ENCODE assay signal across 21 cellular contexts in the genomic region with DNA sequence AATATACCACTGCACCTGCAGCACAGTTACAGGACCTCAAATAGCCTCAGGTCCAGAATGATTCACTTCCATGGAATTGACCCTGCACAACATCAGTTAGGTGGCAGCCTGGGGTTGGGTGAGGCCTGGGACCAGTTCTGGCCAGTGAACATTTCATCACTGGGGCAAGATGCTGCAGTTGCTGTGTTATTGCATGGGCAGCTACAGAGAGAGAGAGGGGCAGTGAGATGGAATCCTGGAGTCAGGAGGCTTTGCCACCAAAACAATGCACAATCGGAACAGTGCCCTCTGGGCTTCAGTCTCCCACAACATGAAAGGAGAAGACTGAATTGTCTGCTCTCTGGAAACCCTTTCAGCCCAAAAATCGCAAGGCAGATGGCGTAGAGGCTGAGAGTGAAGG. TPM values are rescaled to one million over a fixed set of nuclear protein-coding genes. Genes with fewer than 3 reads are reported as not detected.
DNase-seq lines count a peak whose midpoint lies in the region; ATAC-seq and TF ChIP-seq lines count a peak whose summit lies in the region.
"Had no signal": no experiment of that assay in that cellular context is flagged by ENCODE, and none has a peak within 500 bp of the region (broad histone marks: within the 10 kb centered on the region; RNA-seq: fewer than 3 reads in every experiment).

No MANE protein-coding gene starts in this region.

- H4K8ac ChIP-seq in H9 (replicated peaks; ENCODE audit: insufficient read length, low read depth, low read length), result no peak overlapping the region

- TF ChIP-seq RAD21 in SK-N-SH (IDR thresholded peaks at IDR 0.05; ENCODE audit: low read length), result no peak

- WGBS in SK-N-SH (ENCODE audit: low lambda C conversion rate), result 90% methylated on average over 3 of the region's 3 CpGs
- WGBS in H9 (ENCODE audit: extremely low coverage, insufficient read length, low lambda C conversion rate), result no CpG with 5 or more reads among the region's 3 CpGs

- H3K4me1 ChIP-seq in GM23338 (ENCODE audit: insufficient read depth) (no peaks in the 10 kb centered on the region), SK-N-SH (ENCODE audit: control insufficient read depth in 1 of 2, insufficient read depth in 2 of 2, low read depth in 1 of 2, low read length in 1 of 2) (peaks cover 0 to 2% of the 10 kb centered on the region in 2 experiments; a peak in 2 of 4 replicates), H9 (ENCODE audit: insufficient read depth, low read length) (no peaks in the 10 kb centered on the region)
- H3K4me1 ChIP-seq: BLaER1 treated with 17β-estradiol and CSF1 and Interleukin-3, amounts not matched to agents 10 nM and 100 nM; colonic mucosa; right atrium auricular region had no signal

- no peak overlapping the region for H2BK15ac ChIP-seq in H9 (ENCODE audit: low read depth, low read length)

- no peak overlapping the region for H2BK20ac ChIP-seq in H9 (ENCODE audit: low read depth, low read length, poor library complexity, severe bottlenecking)

- peaks cover 2% of the 10 kb centered on the region for H3K27me3 Mint-ChIP-seq in GM23338 (ENCODE audit: insufficient read depth, low read depth, poor library complexity)
- no peaks in the 10 kb centered on the region for H3K27me3 Mint-ChIP-seq in H9 (ENCODE audit: low read depth)
- H3K27me3 Mint-ChIP-seq: activated B cell treated with CpG ODN at 0.5 μM for 24 hours had no signal

- DNase-seq in GM23338 (ENCODE audit: low spot score) (no peak), SK-N-SH (no peak), foreskin melanocyte (peak; percentile 66), renal cortical epithelial cell (ENCODE audit: low read depth) (peak; percentile 96), H9 (no peak), NCI-H526 treated with DMSO at 0.1 percent for 48 hours (lab: John Stamatoyannopoulos, UW) (no peak), NCI-H1436 (lab: John Stamatoyannopoulos, UW) (no peak)
- DNase-seq: activated B cell treated with CpG ODN at 0.5 μM for 24 hours; activated effector memory CD4-positive, alpha-beta T cell treated with anti-CD3 and anti-CD28 coated beads, Interleukin-2, amount 50 U/mL, for 16 hours; aorta; colonic mucosa; DMS53; KG1; NCI-H1417 treated with DMSO at 0.1 percent for 48 hours; OCI-M1; stimulated activated CD4-positive, alpha-beta T cell treated with anti-CD3 and anti-CD28 coated beads, Interleukin-4, amount 100 ng/mL, for 24 hours; T-helper 1 cell had no signal

- CTCF ChIA-PET in SK-N-SH (lab: Yijun Ruan, JAX), result interaction anchor here (0.6 to 9.5 kb wide), 8 partner anchors 14 to 768 kb away, joined by 3 to 72 read pairs (median 5); no protein-coding TSS in a partner anchor

- H2BK5ac ChIP-seq in H9 (ENCODE audit: insufficient read length, low read length), result no peak overlapping the region

- no peak overlapping the region for H4K91ac ChIP-seq in H9 (ENCODE audit: insufficient read length, low read depth, low read length)

- no peak overlapping the region for H3K56ac ChIP-seq in H9 (ENCODE audit: insufficient read length, low read depth, low read length)

- H3K4ac ChIP-seq in H9 (ENCODE audit: low read depth, low read length), result no peak overlapping the region

- no peaks in the 10 kb centered on the region for H3K79me1 ChIP-seq in H9 (ENCODE audit: insufficient read depth, low read depth, low read length, poor library complexity, severe bottlenecking)

- H3K9ac ChIP-seq in SK-N-SH, result no peak overlapping the region
- no peak overlapping the region for H3K9ac ChIP-seq in H9 (ENCODE audit: extremely low read depth, insufficient read length, low read length)
- H3K9ac ChIP-seq: BLaER1 treated with 17β-estradiol and CSF1 and Interleukin-3, amounts not matched to agents 10 nM and 100 nM had no signal

- no peak overlapping the region for H3T11ph ChIP-seq in H9 (ENCODE audit: low read length)

- no peaks in the 10 kb centered on the region for H3K9me3 Mint-ChIP-seq in GM23338
- H3K9me3 Mint-ChIP-seq in H9, result no peaks in the 10 kb centered on the region
- H3K9me3 Mint-ChIP-seq: activated B cell treated with CpG ODN at 0.5 μM for 24 hours, nephron had no signal

- H3K4me3 Mint-ChIP-seq in GM23338, result no peak overlapping the region
- H3K4me3 Mint-ChIP-seq in H9, result no peak overlapping the region
- H3K4me3 Mint-ChIP-seq: activated B cell treated with CpG ODN at 0.5 μM for 24 hours, nephron had no signal

- no peak overlapping the region for H2AK5ac ChIP-seq in H9 (ENCODE audit: insufficient read length, low read length)

- H2BK120ac ChIP-seq in H9 (ENCODE audit: low read depth, low read length, poor library complexity, severe bottlenecking), result no peak overlapping the region

- no peaks in the 10 kb centered on the region for H3K36me3 ChIP-seq in GM23338 (ENCODE audit: insufficient read depth)
- H3K36me3 ChIP-seq in SK-N-SH (replicated peaks in 1 of 2; ENCODE audit: control insufficient read depth in 1 of 2, insufficient read depth in 2 of 2, low read length in 1 of 2), result no peaks in the 10 kb centered on the region
- H3K36me3 ChIP-seq: BLaER1 treated with 17β-estradiol and CSF1 and Interleukin-3, amounts not matched to agents 10 nM and 100 nM; colonic mucosa; right atrium auricular region had no signal

- H3K4me2 ChIP-seq in GM23338 (no peak overlapping the region), SK-N-SH (no peak overlapping the region), H9 (ENCODE audit: insufficient read depth, insufficient read length, low read length) (no peak overlapping the region)
- H3K4me2 ChIP-seq: BLaER1 treated with 17β-estradiol and CSF1 and Interleukin-3, amounts not matched to agents 10 nM and 100 nM had no signal

- H2BK12ac ChIP-seq in H9 (ENCODE audit: insufficient read length, low read depth, low read length), result no peak overlapping the region

- H3K79me2 ChIP-seq in GM23338 (replicated peaks; ENCODE audit: insufficient read depth) (no peaks in the 10 kb centered on the region), SK-N-SH (ENCODE audit: insufficient read depth) (no peaks in the 10 kb centered on the region; the same call in 1 of the 2 replicates), H9 (ENCODE audit: insufficient read depth, low read length) (no peaks in the 10 kb centered on the region)

- no peak overlapping the region for H3K27ac ChIP-seq in GM23338 (ENCODE audit: low read depth)
- no peak overlapping the region for H3K27ac ChIP-seq in SK-N-SH (ENCODE audit: low read depth in 2 of 2, low read length in 1 of 2)
- no peak overlapping the region for H3K27ac ChIP-seq in H9 (ENCODE audit: insufficient read length, low read depth, low read length)
- H3K27ac ChIP-seq: BLaER1 treated with 17β-estradiol and CSF1 and Interleukin-3, amounts not matched to agents 10 nM and 100 nM; colonic mucosa; right atrium auricular region had no signal

- H3K23me2 ChIP-seq in H9 (ENCODE audit: insufficient read length, low read depth, low read length, poor library complexity, severe bottlenecking), result no peaks in the 10 kb centered on the region

- no peaks in the 10 kb centered on the region for H3K36me3 Mint-ChIP-seq in GM23338 (ENCODE audit: low read depth)
- H3K36me3 Mint-ChIP-seq in H9 (ENCODE audit: insufficient read depth in 1 of 3, low read depth in 3 of 3), result no peaks in the 10 kb centered on the region

- POLR2A ChIA-PET in SK-N-SH (lab: Yijun Ruan, JAX), result no interaction called here

- no peaks in the 10 kb centered on the region for H3F3A ChIP-seq in GM23338 (replicated peaks; ENCODE audit: low read depth)
- H3F3A ChIP-seq in SK-N-SH (replicated peaks; ENCODE audit: insufficient read depth), result peaks cover 8% of the 10 kb centered on the region

- H3K27ac Mint-ChIP-seq in GM23338 (no peak overlapping the region), H9 (peak overlapping the region in 1 of 3 experiments; percentile 25; a peak in 1 of 7 replicates)
- H3K27ac Mint-ChIP-seq: activated B cell treated with CpG ODN at 0.5 μM for 24 hours, nephron had no signal

- H3K23ac ChIP-seq in H9 (ENCODE audit: insufficient read length, low read depth, low read length), result no peak overlapping the region

- H3K4me3 ChIP-seq in GM23338 (no peak overlapping the region), SK-N-SH (ENCODE audit: low read depth in 2 of 2, low read length in 1 of 2) (no peak overlapping the region)
- H3K4me3 ChIP-seq: BLaER1 treated with 17β-estradiol and CSF1 and Interleukin-3, amounts not matched to agents 10 nM and 100 nM; colonic mucosa; right atrium auricular region had no signal

- no peaks in the 10 kb centered on the region for H4K20me1 ChIP-seq in GM23338 (replicated peaks; ENCODE audit: insufficient read depth)
- H4K20me1 ChIP-seq in SK-N-SH (ENCODE audit: insufficient read depth), result no peaks in the 10 kb centered on the region
- H4K20me1 ChIP-seq in H9 (ENCODE audit: control insufficient read depth, insufficient read depth, insufficient read length), result no peaks in the 10 kb centered on the region
- H4K20me1 ChIP-seq: BLaER1 treated with 17β-estradiol and CSF1 and Interleukin-3, amounts not matched to agents 10 nM and 100 nM had no signal

- H3K27me3 ChIP-seq in GM23338 (ENCODE audit: insufficient read depth), result no peaks in the 10 kb centered on the region
- no peaks in the 10 kb centered on the region for H3K27me3 ChIP-seq in SK-N-SH (ENCODE audit: insufficient read depth)
- H3K27me3 ChIP-seq in H9 (ENCODE audit: insufficient read depth, low read length), result no peaks in the 10 kb centered on the region; the same call in 1 of the 2 replicates
- H3K27me3 ChIP-seq: BLaER1 treated with 17β-estradiol and CSF1 and Interleukin-3, amounts not matched to agents 10 nM and 100 nM; colonic mucosa; right atrium auricular region had no signal

- H3K4me1 Mint-ChIP-seq in GM23338 (no peaks in the 10 kb centered on the region), H9 (no peaks in the 10 kb centered on the region)
- H3K4me1 Mint-ChIP-seq: activated B cell treated with CpG ODN at 0.5 μM for 24 hours had no signal

- H3K9me3 ChIP-seq in SK-N-SH (no peaks in the 10 kb centered on the region), H9 (ENCODE audit: control insufficient read depth, low read depth, low read length) (no peaks in the 10 kb centered on the region)
- H3K9me3 ChIP-seq: BLaER1 treated with 17β-estradiol and CSF1 and Interleukin-3, amounts not matched to agents 10 nM and 100 nM; colonic mucosa; right atrium auricular region had no signal

- ATAC-seq in GM23338 (no peak), HG03457 (IDR thresholded peaks at IDR 0.05; ENCODE audit: unreplicated experiment) (no peak)

- H4K5ac ChIP-seq in H9 (ENCODE audit: insufficient read length, low read depth, low read length), result no peak overlapping the region

- H2AFZ ChIP-seq in GM23338 (peak overlapping the region; percentile 52; the same call in 1 of the 2 replicates), SK-N-SH (ENCODE audit: low read depth) (no peak overlapping the region), H9 (ENCODE audit: low read length) (no peak overlapping the region)

- H3K9me2 ChIP-seq in GM23338 (ENCODE audit: insufficient read depth) (no peaks in the 10 kb centered on the region), SK-N-SH (no peaks in the 10 kb centered on the region)

- no peak overlapping the region for H3K14ac ChIP-seq in H9 (ENCODE audit: insufficient read depth, low read length)

- no peak overlapping the region for H3K18ac ChIP-seq in H9 (ENCODE audit: insufficient read length, low read depth, low read length)

- TF ChIP-seq CTCF in GM23338 (conservative IDR thresholded peaks at IDR 0.05; ENCODE audit: low read depth in 2 of 2), result no peak
- no peak for TF ChIP-seq CTCF in SK-N-SH (IDR thresholded peaks at IDR 0.05)
- TF ChIP-seq CTCF in H9 (conservative IDR thresholded peaks at IDR 0.05), result no peak

- TF ChIP-seq EP300 in SK-N-SH (IDR thresholded peaks at IDR 0.05; ENCODE audit: borderline replicate concordance in 1 of 2, low read depth in 1 of 2, low read length in 1 of 2), result no peak

RNA-seq across cellular contexts. Expression of gene SH3TC2, which starts 51.8 kb away (rescaled TPM):
- total RNA-seq in GM23338 (2014; rRNA removed; shearing (Covaris generic)), result 0.04 and 0.17 TPM in 2 replicates
- polyA plus RNA-seq in GM23338 (2016; fragmentation: Nextera tagmentation; extraction: Ambion mirVana) (0.10 TPM in 1 of 2 replicates, not detected in the other), SK-N-SH (2012; rRNA removed) (1.1 and 1.7 TPM in 2 replicates)
- 0.89 and 1.2 TPM in 2 replicates for polyA plus RNA-seq in SK-N-SH (2012; cell fraction: cytosol; rRNA removed)
- polyA plus RNA-seq in SK-N-SH (2012; cell fraction: nucleus; rRNA removed), result 3.8 and 4.2 TPM in 2 replicates
- total RNA-seq in renal cortical epithelial cell (6.4 and 13.9 TPM in 2 replicates), H9 (2021) (not detected in 2 replicates)
- total RNA-seq: activated B cell treated with CpG ODN at 0.5 μM for 24 hours had no signal
- polyA plus RNA-seq: aorta had no signal

Comparison
In these comparisons a context has a peak if more than half of its experiments do, and no peak if none do; other contexts are left out.
1. DNase-seq: peak in foreskin melanocyte (single experiment) and renal cortical epithelial cell (single experiment); none in GM23338 (single experiment), SK-N-SH (single experiment), H9 (single experiment), NCI-H526 treated with DMSO at 0.1 percent for 48 hours (single experiment) and NCI-H1436 (single experiment).